In the genomic region with DNA sequence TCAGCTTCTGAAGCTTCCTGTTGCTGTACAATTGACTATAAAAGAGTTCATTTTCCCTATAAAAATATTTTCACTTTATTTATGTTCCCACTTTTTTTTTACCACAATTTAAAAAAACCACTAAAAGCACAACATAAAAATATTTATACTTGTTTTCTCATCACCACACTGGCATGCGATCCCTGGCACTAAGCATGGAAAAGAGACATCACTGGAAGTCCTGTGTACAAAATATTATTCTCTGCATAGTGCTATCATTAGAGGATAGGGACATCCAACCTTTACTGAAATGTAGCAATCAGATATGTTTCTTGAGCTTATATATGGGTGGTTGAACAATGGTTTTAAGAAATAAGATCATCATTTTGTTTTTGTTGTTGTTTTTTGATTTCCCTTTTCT, we compare ENCODE assay signal across 21 cellular contexts.
DNase-seq lines count a peak whose midpoint lies in the region; FAIRE-seq and TF ChIP-seq lines count a peak whose summit lies in the region.
"Had no signal": no experiment of that assay in that cellular context is flagged by ENCODE, and none has a peak within 500 bp of the region (broad histone marks: within the 10 kb centered on the region; RNA-seq: fewer than 3 reads in every experiment).

No MANE protein-coding gene starts in this region.

- no peaks in the 10 kb centered on the region for H3K27me3 ChIP-seq in MG63
- H3K27me3 ChIP-seq in smooth muscle cell (ENCODE audit: low read depth): no peaks in the 10 kb centered on the region
- H3K27me3 ChIP-seq: BE2C had no signal

- peak overlapping the region; percentile 69 for H3K27ac ChIP-seq in smooth muscle cell (ENCODE audit: low read depth)
- H3K27ac ChIP-seq: A549, SJSA1 had no signal

- H3K4me2 ChIP-seq in smooth muscle cell: peak overlapping the region; percentile 34
- H3K4me2 ChIP-seq: A549 had no signal

- H2AFZ ChIP-seq in smooth muscle cell (ENCODE audit: low read depth): no peak overlapping the region

- no peaks in the 10 kb centered on the region for H4K20me1 ChIP-seq in smooth muscle cell (ENCODE audit: low read depth)

- peak; percentile 28 for FAIRE-seq in frontal cortex (lab: Jason Lieb, UNC)
- FAIRE-seq: A549, D721Med, H54, RCC 7860 had no signal

- no peaks in the 10 kb centered on the region for H3K36me3 ChIP-seq in MG63
- no peaks in the 10 kb centered on the region for H3K36me3 ChIP-seq in smooth muscle cell (ENCODE audit: low read depth)
- H3K36me3 ChIP-seq: BE2C, SJSA1 had no signal

- no peaks in the 10 kb centered on the region for H3K9me3 ChIP-seq in MG63
- H3K9me3 ChIP-seq in smooth muscle cell (replicated peaks; ENCODE audit: low read depth): no peaks in the 10 kb centered on the region
- H3K9me3 ChIP-seq: A549, BE2C, SJSA1 had no signal

- H3K4me3 ChIP-seq in MG63 (no peak overlapping the region), smooth muscle cell (no peak overlapping the region)
- H3K4me3 ChIP-seq: A549, SJSA1 had no signal

- no peak overlapping the region for H3K9ac ChIP-seq in smooth muscle cell (ENCODE audit: low read depth)

- no peaks in the 10 kb centered on the region for H3K79me2 ChIP-seq in smooth muscle cell (ENCODE audit: low read depth)

- no peak for TF ChIP-seq CTCF in smooth muscle cell (IDR thresholded peaks at IDR 0.05; ENCODE audit: borderline replicate concordance, insufficient read depth, poor library complexity, severe bottlenecking)

- 81% methylated on average over 1 of the region's 1 CpG for WGBS in smooth muscle cell (ENCODE audit: low lambda C conversion rate)

- peaks cover 24% of the 10 kb centered on the region for H3K4me1 ChIP-seq in smooth muscle cell (ENCODE audit: low read depth)
- H3K4me1 ChIP-seq: A549, SJSA1 had no signal

- peaks cover 5% of the 10 kb centered on the region for H3F3A ChIP-seq in smooth muscle cell (ENCODE audit: low read depth)

- peak; percentile 6 for DNase-seq in GM04504 (ENCODE audit: low read depth)
- peak; percentile 47 for DNase-seq in MG63
- DNase-seq in frontal cortex (ENCODE audit: low spot score in 2 of 2): no peak
- DNase-seq in smooth muscle cell (lab: John Stamatoyannopoulos, UW; ENCODE audit: unreplicated experiment): no peak
- no peak for DNase-seq in OCI-M2 (lab: John Stamatoyannopoulos, UW; ENCODE audit: unreplicated experiment)
- DNase-seq in SKM-1 treated with dmso at 0.1 percent for 144 hours (lab: John Stamatoyannopoulos, UW; ENCODE audit: unreplicated experiment): no peak
- DNase-seq in stimulated activated CD4-positive, alpha-beta T cell treated with anti-CD3 and anti-CD28 coated beads, Interleukin-4, amount 100 ng/mL, for 24 hours: no peak
- DNase-seq: BE2C, DMS53, EL, GF-D8, NCI-H1105, NCI-H2029 treated with DMSO at 0.1 percent for 48 hours, NCI-H226, NCI-H510A treated with DMSO at 0.1 percent for 48 hours, NCI-H82 had no signal

Comparison
In these comparisons a context has a peak if more than half of its experiments do, and no peak if none do; other contexts are left out.
1. DNase-seq: peak in GM04504 (single experiment) and MG63 (single experiment); none in frontal cortex (0 of 2), smooth muscle cell (single experiment), OCI-M2 (single experiment), SKM-1 treated with dmso at 0.1 percent for 144 hours (single experiment) and stimulated activated CD4-positive, alpha-beta T cell treated with anti-CD3 and anti-CD28 coated beads, Interleukin-4, amount 100 ng/mL, for 24 hours (single experiment).